Comparison of ENCODE assay signal across 16 cellular contexts in the genomic region with DNA sequence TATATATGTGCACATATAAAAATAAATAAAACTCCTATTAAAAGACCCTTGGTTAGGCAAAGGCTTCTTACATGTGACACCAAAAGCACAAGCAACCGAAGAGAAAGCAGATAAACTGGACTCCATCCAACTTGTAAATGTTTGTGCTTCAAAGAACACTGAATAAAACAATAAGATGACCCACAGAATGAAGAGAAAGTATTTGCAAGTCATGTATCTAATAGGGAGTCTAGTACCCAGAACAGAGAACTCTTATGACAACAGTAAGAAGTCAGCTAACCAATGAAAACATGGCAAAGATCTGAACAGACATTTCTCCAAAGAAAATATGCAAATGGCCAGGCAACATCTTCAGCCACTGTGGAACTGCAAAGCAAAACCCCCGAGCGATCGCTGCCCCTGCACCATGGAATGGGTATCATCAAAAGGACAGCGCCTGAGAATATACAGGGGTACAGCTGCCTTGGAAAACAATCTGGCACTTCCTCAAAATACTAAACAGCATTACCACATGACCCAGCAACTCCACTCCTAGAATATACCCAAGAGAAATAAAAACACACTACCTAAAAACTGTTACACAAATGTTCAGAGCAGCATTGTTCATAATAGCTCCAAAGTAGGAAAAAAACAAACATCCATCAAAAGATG. TPM values are rescaled to one million over a fixed set of nuclear protein-coding genes. Genes with fewer than 3 reads are reported as not detected.
A peak's percentile ranks its signal among the peaks of the same experiment; 100 is the strongest.
DNase-seq lines count a peak whose midpoint lies in the region; ATAC-seq, FAIRE-seq and TF ChIP-seq lines count a peak whose summit lies in the region.
"Had no signal": no experiment of that assay in that cellular context is flagged by ENCODE, and none has a peak within 500 bp of the region (broad histone marks: within the 10 kb centered on the region; RNA-seq: fewer than 3 reads in every experiment).

No MANE protein-coding gene starts in this region.

- intact Hi-C loops in activated CD4-positive, alpha-beta T cell treated with anti-CD3 and anti-CD28 coated beads, Interleukin-2, amount 10 ng/mL, durations not matched to agents 24 days and 14 days (cut with micrococcal nuclease): no loop called here
- intact Hi-C loops in activated B cell treated with CpG ODN at 0.5 μM for 24 hours (cut with micrococcal nuclease) (no loop called here), Right ventricle myocardium inferior (cut with DNase I) (no loop called here), lower leg skin (cut with DNase I; ENCODE audit: low total_unique reads) (no loop called here)

- TF ChIP-seq CTCF in activated B cell treated with CpG ODN at 0.5 μM for 24 hours (IDR thresholded peaks at IDR 0.05) (no peak), D721Med (IDR thresholded peaks at IDR 0.05; ENCODE audit: insufficient read depth, missing control alignments) (no peak), lower leg skin (IDR thresholded peaks at IDR 0.05) (no peak)

- no peak for DNase-seq in activated CD4-positive, alpha-beta T cell treated with anti-CD3 and anti-CD28 coated beads, Interleukin-2, amount 10 ng/mL, durations not matched to agents 24 days and 14 days
- DNase-seq in activated CD4-positive, alpha-beta T cell treated with anti-CD3 and anti-CD28 coated beads, Interleukin-2, amount 50 U/mL, for 1 hour: no peak
- DNase-seq in activated B cell treated with CpG ODN at 0.5 μM for 24 hours (no peak), fibroblast of gingiva (ENCODE audit: low read depth) (peak; percentile 26), D721Med (ENCODE audit: insufficient read length, low spot score) (no peak), Right ventricle myocardium inferior (ENCODE audit: missing footprints) (no peak), lower leg skin (ENCODE audit: low spot score in 2 of 2) (no peak)
- DNase-seq in stimulated activated effector memory CD8-positive, alpha-beta T cell treated with anti-CD3 and anti-CD28 coated beads, Interleukin-12 subunit alpha, Interleukin-12 subunit beta, amount 100 ng/mL, for 72 hours (ENCODE audit: low spot score in 2 of 2): no peak
- DNase-seq: activated naive CD4-positive, alpha-beta T cell treated with anti-CD3 and anti-CD28 coated beads for 36 hours; DMS79; NCI-H2107; stimulated activated CD4-positive, alpha-beta T cell treated with anti-CD3 and anti-CD28 coated beads, Interleukin-12 subunit alpha, Interleukin-12 subunit beta, amount 100 ng/mL, for 4 hours; transverse colon had no signal

- ATAC-seq in activated B cell treated with CpG ODN at 0.5 μM for 24 hours (ENCODE audit: low read depth): no peak
- ATAC-seq in stimulated activated effector memory CD8-positive, alpha-beta T cell treated with anti-CD3 and anti-CD28 coated beads, Interleukin-12 subunit alpha, Interleukin-12 subunit beta, amount 100 ng/mL, for 72 hours: no peak
- no peak for ATAC-seq in Right ventricle myocardium inferior
- ATAC-seq: HepG2 had no signal

- no peak overlapping the region for H3K4me3 ChIP-seq in lower leg skin (ENCODE audit: low read depth, poor library complexity, severe bottlenecking)
- H3K4me3 ChIP-seq: esophagus muscularis mucosa, lung, transverse colon had no signal

- POLR2A ChIA-PET in activated B cell treated with CpG ODN at 0.5 μM for 24 hours (lab: Charles Lee): interaction anchor here (1.0 kb wide), 1 partner anchor 16 kb away, joined by 3 read pairs; no protein-coding TSS in a partner anchor

- peaks cover 57% of the 10 kb centered on the region for H3K4me1 Mint-ChIP-seq in activated CD4-positive, alpha-beta T cell treated with anti-CD3 and anti-CD28 coated beads, Interleukin-2, amount 10 ng/mL, durations not matched to agents 24 days and 14 days
- H3K4me1 Mint-ChIP-seq in activated B cell treated with CpG ODN at 0.5 μM for 24 hours: peaks cover 62% of the 10 kb centered on the region
- peaks cover 80% of the 10 kb centered on the region for H3K4me1 Mint-ChIP-seq in stimulated activated effector memory CD8-positive, alpha-beta T cell treated with anti-CD3 and anti-CD28 coated beads, Interleukin-12 subunit alpha, Interleukin-12 subunit beta, amount 100 ng/mL, for 72 hours

- peak overlapping the region; percentile 3 for H3K27ac Mint-ChIP-seq in activated CD4-positive, alpha-beta T cell treated with anti-CD3 and anti-CD28 coated beads, Interleukin-2, amount 10 ng/mL, durations not matched to agents 24 days and 14 days
- peak overlapping the region; percentile 32 for H3K27ac Mint-ChIP-seq in activated B cell treated with CpG ODN at 0.5 μM for 24 hours
- peak overlapping the region; percentile 66 for H3K27ac Mint-ChIP-seq in stimulated activated effector memory CD8-positive, alpha-beta T cell treated with anti-CD3 and anti-CD28 coated beads, Interleukin-12 subunit alpha, Interleukin-12 subunit beta, amount 100 ng/mL, for 72 hours

- 78 to 80% methylated on average over 5 of the region's 5 CpGs for WGBS in lower leg skin, 2 donors

- peak overlapping the region; percentile 24 for H3K4me3 Mint-ChIP-seq in activated CD4-positive, alpha-beta T cell treated with anti-CD3 and anti-CD28 coated beads, Interleukin-2, amount 10 ng/mL, durations not matched to agents 24 days and 14 days
- peak overlapping the region; percentile 6 for H3K4me3 Mint-ChIP-seq in activated B cell treated with CpG ODN at 0.5 μM for 24 hours
- no peak overlapping the region for H3K4me3 Mint-ChIP-seq in stimulated activated effector memory CD8-positive, alpha-beta T cell treated with anti-CD3 and anti-CD28 coated beads, Interleukin-12 subunit alpha, Interleukin-12 subunit beta, amount 100 ng/mL, for 72 hours
- H3K4me3 Mint-ChIP-seq: activated naive CD4-positive, alpha-beta T cell treated with anti-CD3 and anti-CD28 coated beads for 36 hours had no signal

- peaks cover 42% of the 10 kb centered on the region for H3K36me3 Mint-ChIP-seq in activated CD4-positive, alpha-beta T cell treated with anti-CD3 and anti-CD28 coated beads, Interleukin-2, amount 10 ng/mL, durations not matched to agents 24 days and 14 days (ENCODE audit: low read depth)
- peaks cover 29% of the 10 kb centered on the region for H3K36me3 Mint-ChIP-seq in activated B cell treated with CpG ODN at 0.5 μM for 24 hours (ENCODE audit: low read depth)
- H3K36me3 Mint-ChIP-seq in stimulated activated effector memory CD8-positive, alpha-beta T cell treated with anti-CD3 and anti-CD28 coated beads, Interleukin-12 subunit alpha, Interleukin-12 subunit beta, amount 100 ng/mL, for 72 hours: peaks cover 81% of the 10 kb centered on the region

- no peak for FAIRE-seq in D721Med (lab: Jason Lieb, UNC)
- FAIRE-seq: HepG2 had no signal

- no peaks in the 10 kb centered on the region for H3K9me3 Mint-ChIP-seq in activated CD4-positive, alpha-beta T cell treated with anti-CD3 and anti-CD28 coated beads, Interleukin-2, amount 10 ng/mL, durations not matched to agents 24 days and 14 days
- H3K9me3 Mint-ChIP-seq in activated B cell treated with CpG ODN at 0.5 μM for 24 hours: no peaks in the 10 kb centered on the region
- H3K9me3 Mint-ChIP-seq in stimulated activated effector memory CD8-positive, alpha-beta T cell treated with anti-CD3 and anti-CD28 coated beads, Interleukin-12 subunit alpha, Interleukin-12 subunit beta, amount 100 ng/mL, for 72 hours: no peaks in the 10 kb centered on the region
- H3K9me3 Mint-ChIP-seq: activated naive CD4-positive, alpha-beta T cell treated with anti-CD3 and anti-CD28 coated beads for 36 hours had no signal

- CTCF ChIA-PET in activated B cell treated with CpG ODN at 0.5 μM for 24 hours (lab: Charles Lee): no interaction called here

- no peaks in the 10 kb centered on the region for H3K27me3 Mint-ChIP-seq in activated CD4-positive, alpha-beta T cell treated with anti-CD3 and anti-CD28 coated beads, Interleukin-2, amount 10 ng/mL, durations not matched to agents 24 days and 14 days
- H3K27me3 Mint-ChIP-seq in activated B cell treated with CpG ODN at 0.5 μM for 24 hours: no peaks in the 10 kb centered on the region

- no peak for TF ChIP-seq POLR2A in lower leg skin (IDR thresholded peaks at IDR 0.05)

RNA-seq across cellular contexts. Expression of a gene that starts 17.2 kb away (rescaled TPM):
- total RNA-seq in activated CD4-positive, alpha-beta T cell treated with anti-CD3 and anti-CD28 coated beads, Interleukin-2, amount 10 ng/mL, durations not matched to agents 24 days and 14 days: 36.2 and 43.2 TPM in 2 replicates
- total RNA-seq in activated B cell treated with CpG ODN at 0.5 μM for 24 hours (37.5 and 45.8 TPM in 2 replicates), Right ventricle myocardium inferior (17.5 TPM), lower leg skin (100 to 1,000 TPM in 2 of 4 donors, 10 to 100 TPM in 2; 64.8 to 104 (median 89.8) TPM)

RNA-seq across cellular contexts. Expression of a gene that starts 43.2 kb away (rescaled TPM):
- total RNA-seq in activated CD4-positive, alpha-beta T cell treated with anti-CD3 and anti-CD28 coated beads, Interleukin-2, amount 10 ng/mL, durations not matched to agents 24 days and 14 days: 18.2 and 19.8 TPM in 2 replicates
- total RNA-seq in activated B cell treated with CpG ODN at 0.5 μM for 24 hours (16.0 and 17.3 TPM in 2 replicates), Right ventricle myocardium inferior (4.8 TPM), lower leg skin (10 to 100 TPM in 1 of 4 donors, 1 to 10 TPM in 3; 8.6 to 11.6 (median 9.6) TPM)

Comparison
In these comparisons a context has a peak if more than half of its experiments do, and no peak if none do; other contexts are left out.
1. H3K27ac Mint-ChIP-seq: peak in every context shown above with its lines; median percentile 66 in stimulated activated effector memory CD8-positive, alpha-beta T cell treated with anti-CD3 and anti-CD28 coated beads, Interleukin-12 subunit alpha, Interleukin-12 subunit beta, amount 100 ng/mL, for 72 hours; 32 in activated B cell treated with CpG ODN at 0.5 μM for 24 hours; 3 in activated CD4-positive, alpha-beta T cell treated with anti-CD3 and anti-CD28 coated beads, Interleukin-2, amount 10 ng/mL, durations not matched to agents 24 days and 14 days.